Comparison of ENCODE assay signal across 24 cellular contexts in the genomic region with DNA sequence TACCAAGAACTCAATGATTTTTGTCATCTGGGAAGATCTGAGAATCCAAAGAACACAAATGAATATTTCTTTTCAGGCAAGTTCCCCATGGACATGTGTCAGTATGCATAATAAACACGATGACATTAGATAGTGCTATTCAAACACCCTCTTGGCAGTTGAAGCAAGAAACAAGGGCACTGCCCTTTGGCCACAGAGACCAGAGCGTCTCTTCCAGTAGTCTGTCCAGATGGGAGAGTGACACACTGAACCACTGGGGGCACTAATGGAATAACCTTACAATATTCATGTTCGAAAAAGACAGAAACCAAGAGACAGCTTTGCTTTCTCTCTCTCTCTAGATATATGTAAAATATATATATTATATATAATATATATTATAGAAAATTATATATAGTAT.
DNase-seq lines count a peak whose midpoint lies in the region; ATAC-seq, FAIRE-seq and TF ChIP-seq lines count a peak whose summit lies in the region.
"Had no signal": no experiment of that assay in that cellular context is flagged by ENCODE, and none has a peak within 500 bp of the region (broad histone marks: within the 10 kb centered on the region; RNA-seq: fewer than 3 reads in every experiment).

No MANE protein-coding gene starts in this region.

- H3K9ac ChIP-seq in SK-N-SH (no peak overlapping the region), HepG2 (ENCODE audit: insufficient read depth, low read depth, low read length) (no peak overlapping the region)
- H3K9ac ChIP-seq: BLaER1 had no signal

- POLR2A ChIA-PET in SK-N-SH (lab: Yijun Ruan, JAX) (no interaction called here), HepG2 (lab: Yijun Ruan, JAX) (no interaction called here)

- CTCF ChIA-PET in SK-N-SH (lab: Yijun Ruan, JAX) = no interaction called here
- CTCF ChIA-PET in HepG2 (lab: Yijun Ruan, JAX; ENCODE audit: low intra/inter-chr PET ratio, low total read pairs) = no interaction called here

- WGBS in SK-N-SH (ENCODE audit: low lambda C conversion rate) = 2% methylated on average over 3 of the region's 3 CpGs
- 15% methylated on average over 3 of the region's 3 CpGs for WGBS in HepG2 (ENCODE audit: low lambda C conversion rate)

- H3K79me2 ChIP-seq in SK-N-SH (ENCODE audit: insufficient read depth) = no peaks in the 10 kb centered on the region
- H3K79me2 ChIP-seq in HepG2 (ENCODE audit: insufficient read depth, low read length) = no peaks in the 10 kb centered on the region

- no peak for TF ChIP-seq EP300 in SK-N-SH (IDR thresholded peaks at IDR 0.05; ENCODE audit: borderline replicate concordance in 1 of 2, low read depth in 1 of 2, low read length in 1 of 2)
- no peak; a peak in 1 of 4 replicates for TF ChIP-seq EP300 in HepG2 (IDR thresholded peaks at IDR 0.05; ENCODE audit: low read depth in 2 of 2, low read length in 2 of 2)
- TF ChIP-seq EP300 in HepG2 (CRISPR knock-in tag; IDR thresholded peaks at IDR 0.05; ENCODE audit: borderline replicate concordance) = no peak

- no peaks in the 10 kb centered on the region for H3K9me2 ChIP-seq in SK-N-SH

- no peaks in the 10 kb centered on the region for H3K27me3 ChIP-seq in SK-N-SH (ENCODE audit: insufficient read depth)
- H3K27me3 ChIP-seq in HepG2 (ENCODE audit: control insufficient read depth in 1 of 2, insufficient read depth in 2 of 2, low read length in 2 of 2) = no peaks in the 10 kb centered on the region
- H3K27me3 ChIP-seq: adrenal gland, BLaER1, heart left ventricle had no signal

- TF ChIP-seq POLR2A in HepG2 (IDR thresholded peaks at IDR 0.05; ENCODE audit: insufficient read depth in 1 of 2, low read depth in 2 of 2, low read length in 2 of 2) = no peak

- H3K4me2 ChIP-seq in SK-N-SH (no peak overlapping the region), HepG2 (ENCODE audit: low read depth, low read length) (peak overlapping the region; percentile 42; the same call in 1 of the 2 replicates)
- H3K4me2 ChIP-seq: BLaER1 had no signal

- intact Hi-C loops in HepG2 (cut with micrococcal nuclease; ENCODE audit: unreplicated experiment) = no loop called here

- H3K9me3 ChIP-seq in SK-N-SH (no peaks in the 10 kb centered on the region), HepG2 (ENCODE audit: low read length) (peaks cover 5% of the 10 kb centered on the region)
- H3K9me3 ChIP-seq: adrenal gland, BLaER1, heart left ventricle, lower lobe of right lung, thoracic aorta had no signal

- H3K27ac ChIP-seq in SK-N-SH (ENCODE audit: low read depth in 2 of 2, low read length in 1 of 2) (no peak overlapping the region), HepG2 (ENCODE audit: extremely low read length, insufficient read depth, low read length) (no peak overlapping the region)
- H3K27ac ChIP-seq: adrenal gland, BLaER1, heart left ventricle, lower lobe of right lung, thoracic aorta had no signal

- H3F3A ChIP-seq in SK-N-SH (replicated peaks; ENCODE audit: insufficient read depth) = no peaks in the 10 kb centered on the region

- no peak for TF ChIP-seq RAD21 in SK-N-SH (IDR thresholded peaks at IDR 0.05; ENCODE audit: low read length)
- TF ChIP-seq RAD21 in HepG2 (CRISPR knock-in tag; IDR thresholded peaks at IDR 0.05) = no peak

- no TSS peak for BruUV-seq in HepG2 (replicated peaks; lab: Mats Ljungman, UMichigan)

- H2AFZ ChIP-seq in SK-N-SH (ENCODE audit: low read depth) = no peak overlapping the region
- no peak overlapping the region for H2AFZ ChIP-seq in HepG2 (ENCODE audit: low read length)

- ATAC-seq in SK-N-SH treated with all-trans-retinoic acid at 6 μM for 48 hours (no peak), HepG2 (peak; percentile 99), HG03280 (IDR thresholded peaks at IDR 0.05; ENCODE audit: unreplicated experiment) (no peak)
- ATAC-seq: lower lobe of right lung; stimulated activated effector memory CD8-positive, alpha-beta T cell treated with anti-CD3 and anti-CD28 coated beads, Interleukin-12 subunit alpha, Interleukin-12 subunit beta, amount 100 ng/mL, for 72 hours; WTC11 had no signal

- in situ Hi-C loops in HepG2 (cut with HindIII; ENCODE audit: extremely low pct_ligation_motif_present, low pct_unique_long_range_greater_than_20kb) = loop anchor here (25.0 kb wide), 1 partner anchor 215 kb away; no protein-coding TSS in a partner anchor

- DNase-seq in SK-N-SH (peak; percentile 5), SW480 (ENCODE audit: low spot score) (peak; percentile 26), HepG2 (ENCODE audit: low spot score) (peak; percentile 68), putamen (ENCODE audit: low spot score) (peak; percentile 89), NK-92 (lab: John Stamatoyannopoulos, UW; ENCODE audit: unreplicated experiment) (no peak), NOMO-1 treated with DMSO at 0.1 percent for 48 hours (lab: John Stamatoyannopoulos, UW; ENCODE audit: unreplicated experiment) (no peak)
- DNase-seq: activated CD4-positive, alpha-beta T cell treated with anti-CD3 and anti-CD28 coated beads, Interleukin-2, amount 50 U/mL, for 4 hours; activated gamma-delta T cell treated with Interleukin-2 at 50 U/mL for 16 hours; adrenal gland; cortex of kidney; GOT3; lower lobe of right lung; NCI-H1105 treated with DMSO at 0.1 percent for 48 hours; NCI-H510A; SHP77 treated with DMSO at 0.1 percent for 48 hours; T-helper 2 cell had no signal

- H3K4me1 ChIP-seq in SK-N-SH (ENCODE audit: control insufficient read depth in 1 of 2, insufficient read depth in 2 of 2, low read depth in 1 of 2, low read length in 1 of 2) (no peaks in the 10 kb centered on the region), HepG2 (ENCODE audit: insufficient read depth, low read length) (peaks cover 33% of the 10 kb centered on the region)
- H3K4me1 ChIP-seq: adrenal gland, BLaER1, lower lobe of right lung had no signal

- H4K20me1 ChIP-seq in SK-N-SH (ENCODE audit: insufficient read depth) = no peaks in the 10 kb centered on the region
- no peaks in the 10 kb centered on the region for H4K20me1 ChIP-seq in HepG2 (ENCODE audit: insufficient read depth, low read length)
- H4K20me1 ChIP-seq: BLaER1 had no signal

- TF ChIP-seq CTCF in SK-N-SH (IDR thresholded peaks at IDR 0.05) (no peak), HepG2 (CRISPR knock-in tag; IDR thresholded peaks at IDR 0.05) (peak; percentile 43)

- no peak overlapping the region for H3K4me3 ChIP-seq in SK-N-SH (ENCODE audit: low read depth in 2 of 2, low read length in 1 of 2)
- no peak overlapping the region for H3K4me3 ChIP-seq in HepG2 (replicated peaks in 1 of 3; ENCODE audit: insufficient read depth in 1 of 3, low read depth in 2 of 3, low read length in 3 of 3)
- H3K4me3 ChIP-seq: adrenal gland, BLaER1, heart left ventricle, lower lobe of right lung, thoracic aorta had no signal

- no peaks in the 10 kb centered on the region for H3K36me3 ChIP-seq in SK-N-SH (replicated peaks in 1 of 2; ENCODE audit: control insufficient read depth in 1 of 2, insufficient read depth in 2 of 2, low read length in 1 of 2)
- H3K36me3 ChIP-seq in HepG2 (replicated peaks in 1 of 2; ENCODE audit: control insufficient read depth in 1 of 2, insufficient read depth in 2 of 2, low read length in 2 of 2) = no peaks in the 10 kb centered on the region
- H3K36me3 ChIP-seq: adrenal gland, BLaER1, heart left ventricle, lower lobe of right lung, thoracic aorta had no signal

- FAIRE-seq in HepG2 (lab: Jason Lieb, UNC) = peak; percentile 53
- FAIRE-seq: D721Med had no signal

TF ChIP-seq in SK-N-SH, 30 proteins besides CTCF, POLR2A, EP300 and RAD21 (continues in another document):
- no peak for TF ChIP-seq TCF12 (IDR thresholded peaks at IDR 0.05)
- no peak for TF ChIP-seq MAX (IDR thresholded peaks at IDR 0.05; ENCODE audit: low read depth)
- no peak for TF ChIP-seq EZH2phosphoT487 (IDR thresholded peaks at IDR 0.05; ENCODE audit: borderline replicate concordance, low read depth)
- TF ChIP-seq SMC3 (IDR thresholded peaks at IDR 0.05; ENCODE audit: low read depth, low read length) = no peak

TF ChIP-seq in SK-N-SH treated with all-trans-retinoic acid at 6 μM for 48 hours, 23 proteins besides CTCF, POLR2A, EP300 and RAD21 (continues in another document):
- no peak for TF ChIP-seq SNAI2 (CRISPR knock-in tag; IDR thresholded peaks at IDR 0.05)
- no peak for TF ChIP-seq ARNTL (CRISPR knock-in tag; IDR thresholded peaks at IDR 0.05; ENCODE audit: borderline replicate concordance, low read depth)
- TF ChIP-seq BACH2 (CRISPR knock-in tag; IDR thresholded peaks at IDR 0.05; ENCODE audit: borderline replicate concordance) = no peak
- no peak for TF ChIP-seq ZFP30 (CRISPR knock-in tag; IDR thresholded peaks at IDR 0.05)

TF ChIP-seq in HepG2, 621 proteins besides CTCF, POLR2A, EP300 and RAD21 (continues in another document):
- TF ChIP-seq SMC3 (IDR thresholded peaks at IDR 0.05; ENCODE audit: low read length) (peak; percentile 6; the same call in 1 of the 2 replicates), SMAD1 (CRISPR knock-in tag; IDR thresholded peaks at IDR 0.05; ENCODE audit: borderline replicate concordance, low read depth) (no peak), ZMYM4 (CRISPR knock-in tag; IDR thresholded peaks at IDR 0.05) (0 out of 2 replicates have a peak, but pooled peaks have one; percentile 31), YEATS2 (CRISPR knock-in tag; IDR thresholded peaks at IDR 0.05; ENCODE audit: borderline replicate concordance) (no peak), YY1 (IDR thresholded peaks at IDR 0.05; ENCODE audit: insufficient read depth, insufficient replicate concordance, low read depth, low read length) (no peak), ZNF20 (CRISPR knock-in tag; IDR thresholded peaks at IDR 0.05) (no peak), PPARG (CRISPR knock-in tag; conservative IDR thresholded peaks at IDR 0.05) (peak; percentile 67), HNF4A (CRISPR knock-in tag; IDR thresholded peaks at IDR 0.05) (peak; percentile 59), ZNF160 (CRISPR knock-in tag; IDR thresholded peaks at IDR 0.05) (no peak), FIP1L1 (IDR thresholded peaks at IDR 0.05; ENCODE audit: borderline replicate concordance, insufficient read depth, low read depth, low read length) (no peak), KDM5B (CRISPR knock-in tag; IDR thresholded peaks at IDR 0.05; ENCODE audit: borderline replicate concordance) (no peak)
- TF ChIP-seq, protein P1, sequence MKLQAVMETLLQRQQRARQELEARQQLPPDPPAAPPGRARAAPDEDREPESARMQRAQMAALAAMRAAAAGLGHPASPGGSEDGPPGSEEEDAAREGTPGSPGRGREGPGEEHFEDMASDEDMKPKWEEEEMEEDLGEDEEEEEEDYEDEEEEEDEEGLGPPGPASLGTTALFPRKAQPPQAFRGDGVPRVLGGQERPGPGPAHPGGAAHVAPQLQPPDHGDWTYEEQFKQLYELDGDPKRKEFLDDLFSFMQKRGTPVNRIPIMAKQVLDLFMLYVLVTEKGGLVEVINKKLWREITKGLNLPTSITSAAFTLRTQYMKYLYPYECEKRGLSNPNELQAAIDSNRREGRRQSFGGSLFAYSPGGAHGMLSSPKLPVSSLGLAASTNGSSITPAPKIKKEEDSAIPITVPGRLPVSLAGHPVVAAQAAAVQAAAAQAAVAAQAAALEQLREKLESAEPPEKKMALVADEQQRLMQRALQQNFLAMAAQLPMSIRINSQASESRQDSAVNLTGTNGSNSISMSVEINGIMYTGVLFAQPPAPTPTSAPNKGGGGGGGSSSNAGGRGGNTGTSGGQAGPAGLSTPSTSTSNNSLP (IDR thresholded peaks at IDR 0.05; ENCODE audit: low read depth, low read length) = 0 out of 2 replicates have a peak, but pooled peaks have one; percentile 37

Comparison
In these comparisons a context has a peak if more than half of its experiments do, and no peak if none do; other contexts are left out.
1. DNase-seq: peak in SK-N-SH (single experiment), SW480 (single experiment), HepG2 (single experiment) and putamen (single experiment); none in NK-92 (single experiment) and NOMO-1 treated with DMSO at 0.1 percent for 48 hours (single experiment).
2. Of the 25 proteins assayed by ChIP-seq in both HepG2 and SK-N-SH: peak only in HepG2: CTCF and SMC3; only in SK-N-SH: none; in both: none; in neither: 23.